24 cellular contexts compared by ENCODE assay signal in genomic region chr2:218722419-218722818, GRCh38. TPM values are rescaled to one million over a fixed set of nuclear protein-coding genes. Genes with fewer than 3 reads are reported as not detected.
DNase-seq lines count a peak whose midpoint lies in the region; ATAC-seq, FAIRE-seq and TF ChIP-seq lines count a peak whose summit lies in the region.
"Had no signal": no experiment of that assay in that cellular context is flagged by ENCODE, and none has a peak within 500 bp of the region (broad histone marks: within the 10 kb centered on the region; RNA-seq: fewer than 3 reads in every experiment).

No MANE protein-coding gene starts in this region.

- H3K36me3 Mint-ChIP-seq in activated naive CD4-positive, alpha-beta T cell treated with anti-CD3 and anti-CD28 coated beads, Interleukin-2, amount 50 U/mL, for 72 hours: peaks cover 6 to 18% of the 10 kb centered on the region in 2 donors
- H3K36me3 Mint-ChIP-seq in activated naive CD4-positive, alpha-beta T cell treated with anti-CD3 and anti-CD28 coated beads, Interleukin-2, amount 10 ng/mL, durations not matched to agents 7 days and 5 days: peaks cover 16% of the 10 kb centered on the region
- H3K36me3 Mint-ChIP-seq in astrocyte (ENCODE audit: low read depth, unreplicated experiment): peaks cover 11% of the 10 kb centered on the region
- peaks cover 3% of the 10 kb centered on the region for H3K36me3 Mint-ChIP-seq in stimulated activated effector memory CD8-positive, alpha-beta T cell treated with anti-CD3 and anti-CD28 coated beads, Interleukin-12 subunit alpha, Interleukin-12 subunit beta, amount 100 ng/mL, for 72 hours

- H3K4me1 Mint-ChIP-seq in activated naive CD4-positive, alpha-beta T cell treated with anti-CD3 and anti-CD28 coated beads, Interleukin-2, amount 10 ng/mL, durations not matched to agents 7 days and 5 days: peaks cover 1% of the 10 kb centered on the region
- H3K4me1 Mint-ChIP-seq in astrocyte (ENCODE audit: low read depth, unreplicated experiment): peaks cover 19% of the 10 kb centered on the region
- peaks cover 36% of the 10 kb centered on the region for H3K4me1 Mint-ChIP-seq in stimulated activated effector memory CD8-positive, alpha-beta T cell treated with anti-CD3 and anti-CD28 coated beads, Interleukin-12 subunit alpha, Interleukin-12 subunit beta, amount 100 ng/mL, for 72 hours

- H3K27ac ChIP-seq in astrocyte (ENCODE audit: low read depth, low read length): no peak overlapping the region
- H3K27ac ChIP-seq: hepatocyte, neutrophil had no signal

- H3K9me3 ChIP-seq in astrocyte (ENCODE audit: insufficient read depth, low read depth, low read length): no peaks in the 10 kb centered on the region
- H3K9me3 ChIP-seq: neutrophil had no signal

- no peak overlapping the region for H3K4me3 ChIP-seq in astrocyte (ENCODE audit: insufficient read depth, low read depth, low read length)
- no peak overlapping the region for H3K4me3 ChIP-seq in fibroblast of villous mesenchyme (ENCODE audit: low read depth, low read length)
- H3K4me3 ChIP-seq: hepatocyte, skin epidermis had no signal

- H3K27me3 Mint-ChIP-seq in activated naive CD4-positive, alpha-beta T cell treated with anti-CD3 and anti-CD28 coated beads, Interleukin-2, amount 10 ng/mL, durations not matched to agents 7 days and 5 days: no peaks in the 10 kb centered on the region
- H3K27me3 Mint-ChIP-seq in astrocyte (ENCODE audit: low read depth, unreplicated experiment): no peaks in the 10 kb centered on the region
- H3K27me3 Mint-ChIP-seq: activated CD4-positive, alpha-beta T cell treated with anti-CD3 and anti-CD28 coated beads, Interleukin-2, amount 10 ng/mL, durations not matched to agents 24 days and 14 days had no signal

- DNase-seq in activated naive CD4-positive, alpha-beta T cell treated with anti-CD3 and anti-CD28 coated beads, Interleukin-2, amount 50 U/mL, for 72 hours (ENCODE audit: low spot score in 2 of 2): no peak
- no peak for DNase-seq in activated naive CD4-positive, alpha-beta T cell treated with anti-CD3 and anti-CD28 coated beads, Interleukin-2, amount 10 ng/mL, durations not matched to agents 7 days and 5 days
- DNase-seq in astrocyte (ENCODE audit: low read depth) (no peak), fibroblast of villous mesenchyme (ENCODE audit: low read depth) (peak; percentile 24), D721Med (ENCODE audit: insufficient read length, low spot score) (no peak), amygdala (lab: John Stamatoyannopoulos, UW) (no peak), OCI-M2 (lab: John Stamatoyannopoulos, UW; ENCODE audit: unreplicated experiment) (no peak)
- no peak for DNase-seq in stimulated activated effector memory CD8-positive, alpha-beta T cell treated with anti-CD3 and anti-CD28 coated beads, Interleukin-12 subunit alpha, Interleukin-12 subunit beta, amount 100 ng/mL, for 72 hours (ENCODE audit: low spot score in 2 of 2)
- DNase-seq: activated CD4-positive, alpha-beta T cell treated with anti-CD3 and anti-CD28 coated beads, Interleukin-2, amount 10 ng/mL, durations not matched to agents 24 days and 14 days; activated naive CD4-positive, alpha-beta T cell treated with anti-CD3 and anti-CD28 coated beads, Interleukin-2, amount 50 U/mL, for 16 hours; activated T-cell treated with anti-CD3 and anti-CD28 coated beads, Interleukin-2, amount 50 U/mL, for 4 hours; aorta; effector CD4-positive, alpha-beta T cell; foreskin melanocyte; left ventricle myocardium superior; NCI-H1694; NCI-H2171 treated with DMSO at 0.1 percent for 48 hours; NCI-H524; SK-N-SH; stimulated activated CD4-positive, alpha-beta T cell treated with anti-CD3 and anti-CD28 coated beads, Interleukin-1b, Interleukin-23, amount 100 ng/mL, for 48 hours had no signal

- CTCF ChIA-PET in activated naive CD4-positive, alpha-beta T cell treated with anti-CD3 and anti-CD28 coated beads, Interleukin-2, amount 10 ng/mL, durations not matched to agents 7 days and 5 days (lab: Charles Lee): interaction anchor here (1.5 to 2.9 kb wide), 2 partner anchors 12 to 125 kb away, joined by 6 to 13 read pairs; partner anchors contain the start of gene TTLL4

- peaks cover 0 to 4% of the 10 kb centered on the region in 2 donors for H3K9me3 Mint-ChIP-seq in activated naive CD4-positive, alpha-beta T cell treated with anti-CD3 and anti-CD28 coated beads, Interleukin-2, amount 50 U/mL, for 72 hours
- H3K9me3 Mint-ChIP-seq in activated naive CD4-positive, alpha-beta T cell treated with anti-CD3 and anti-CD28 coated beads, Interleukin-2, amount 10 ng/mL, durations not matched to agents 7 days and 5 days: peaks cover 10% of the 10 kb centered on the region
- peaks cover 7% of the 10 kb centered on the region for H3K9me3 Mint-ChIP-seq in astrocyte (ENCODE audit: unreplicated experiment)
- H3K9me3 Mint-ChIP-seq in stimulated activated effector memory CD8-positive, alpha-beta T cell treated with anti-CD3 and anti-CD28 coated beads, Interleukin-12 subunit alpha, Interleukin-12 subunit beta, amount 100 ng/mL, for 72 hours: peaks cover 6% of the 10 kb centered on the region
- H3K9me3 Mint-ChIP-seq: activated CD4-positive, alpha-beta T cell treated with anti-CD3 and anti-CD28 coated beads, Interleukin-2, amount 10 ng/mL, durations not matched to agents 24 days and 14 days had no signal

- H3K27ac Mint-ChIP-seq in activated naive CD4-positive, alpha-beta T cell treated with anti-CD3 and anti-CD28 coated beads, Interleukin-2, amount 50 U/mL, for 72 hours: peak overlapping the region; percentile 32 to 50
- no peak overlapping the region for H3K27ac Mint-ChIP-seq in activated naive CD4-positive, alpha-beta T cell treated with anti-CD3 and anti-CD28 coated beads, Interleukin-2, amount 10 ng/mL, durations not matched to agents 7 days and 5 days
- H3K27ac Mint-ChIP-seq in astrocyte (ENCODE audit: unreplicated experiment): peak overlapping the region; percentile 29
- peak overlapping the region; percentile 61 for H3K27ac Mint-ChIP-seq in stimulated activated effector memory CD8-positive, alpha-beta T cell treated with anti-CD3 and anti-CD28 coated beads, Interleukin-12 subunit alpha, Interleukin-12 subunit beta, amount 100 ng/mL, for 72 hours
- H3K27ac Mint-ChIP-seq: activated CD4-positive, alpha-beta T cell treated with anti-CD3 and anti-CD28 coated beads, Interleukin-2, amount 10 ng/mL, durations not matched to agents 24 days and 14 days had no signal

- H3K79me2 ChIP-seq in astrocyte (ENCODE audit: insufficient read depth, low read length): peaks cover 93% of the 10 kb centered on the region

- TF ChIP-seq CTCF in astrocyte (IDR thresholded peaks at IDR 0.05; ENCODE audit: insufficient read depth, low read depth, low read length) (no peak), fibroblast of villous mesenchyme (IDR thresholded peaks at IDR 0.05; ENCODE audit: insufficient read depth, low read depth, low read length) (no peak), D721Med (IDR thresholded peaks at IDR 0.05; ENCODE audit: insufficient read depth, missing control alignments) (no peak)

- peaks cover 18% of the 10 kb centered on the region for H4K20me1 ChIP-seq in astrocyte (ENCODE audit: insufficient read depth, low read length)

- ATAC-seq in activated naive CD4-positive, alpha-beta T cell treated with anti-CD3 and anti-CD28 coated beads, Interleukin-2, amount 50 U/mL, for 72 hours: no peak
- ATAC-seq in stimulated activated effector memory CD8-positive, alpha-beta T cell treated with anti-CD3 and anti-CD28 coated beads, Interleukin-12 subunit alpha, Interleukin-12 subunit beta, amount 100 ng/mL, for 72 hours: no peak
- ATAC-seq: activated T-cell treated with anti-CD3 and anti-CD28 coated beads, Interleukin-2, amount 50 U/mL, for 4 hours; left ventricle myocardium superior had no signal

- no peak overlapping the region for H3K9ac ChIP-seq in astrocyte (ENCODE audit: low read length)
- H3K9ac ChIP-seq: SK-N-SH had no signal

- FAIRE-seq in astrocyte (lab: Jason Lieb, UNC): no peak
- FAIRE-seq in D721Med (lab: Jason Lieb, UNC): no peak
- FAIRE-seq: HTR-8/SVneo had no signal

- no peak overlapping the region for H3K4me3 Mint-ChIP-seq in activated naive CD4-positive, alpha-beta T cell treated with anti-CD3 and anti-CD28 coated beads, Interleukin-2, amount 10 ng/mL, durations not matched to agents 7 days and 5 days
- no peak overlapping the region for H3K4me3 Mint-ChIP-seq in astrocyte (ENCODE audit: unreplicated experiment)
- H3K4me3 Mint-ChIP-seq in stimulated activated effector memory CD8-positive, alpha-beta T cell treated with anti-CD3 and anti-CD28 coated beads, Interleukin-12 subunit alpha, Interleukin-12 subunit beta, amount 100 ng/mL, for 72 hours: no peak overlapping the region
- H3K4me3 Mint-ChIP-seq: activated CD4-positive, alpha-beta T cell treated with anti-CD3 and anti-CD28 coated beads, Interleukin-2, amount 10 ng/mL, durations not matched to agents 24 days and 14 days; activated T-cell treated with anti-CD3 and anti-CD28 coated beads, Interleukin-2, amount 50 U/mL, for 4 hours had no signal

- H3K36me3 ChIP-seq in astrocyte (ENCODE audit: insufficient read depth, low read length): peaks cover 2% of the 10 kb centered on the region
- H3K36me3 ChIP-seq: neutrophil had no signal

- no peaks in the 10 kb centered on the region for H3K4me1 ChIP-seq in astrocyte (ENCODE audit: insufficient read depth, low read length)

- no peaks in the 10 kb centered on the region for H3K27me3 ChIP-seq in astrocyte (ENCODE audit: insufficient read depth, low read length)
- H3K27me3 ChIP-seq: hepatocyte, neutrophil had no signal

- no peak overlapping the region for H3K4me2 ChIP-seq in astrocyte (ENCODE audit: low read length)
- H3K4me2 ChIP-seq: hepatocyte, SK-N-SH had no signal

- H2AFZ ChIP-seq in astrocyte (ENCODE audit: low read depth, low read length): no peak overlapping the region
- H2AFZ ChIP-seq: hepatocyte had no signal

RNA-seq across cellular contexts. Expression of gene TTLL4, which starts 11.8 kb away (rescaled TPM):
- 10 to 100 TPM; 28.2 to 42.2 TPM for total RNA-seq in activated naive CD4-positive, alpha-beta T cell treated with anti-CD3 and anti-CD28 coated beads, Interleukin-2, amount 50 U/mL, for 72 hours
- total RNA-seq in astrocyte (27.4 and 33.8 TPM in 2 replicates), fibroblast of villous mesenchyme (12.6 and 19.9 TPM in 2 replicates)

RNA-seq across cellular contexts. Expression of gene STK36, which starts 50.5 kb away (rescaled TPM):
- 10 to 100 TPM; 16.5 to 22.5 TPM for total RNA-seq in activated naive CD4-positive, alpha-beta T cell treated with anti-CD3 and anti-CD28 coated beads, Interleukin-2, amount 50 U/mL, for 72 hours
- total RNA-seq in astrocyte (42.6 and 46.0 TPM in 2 replicates), fibroblast of villous mesenchyme (23.7 and 23.8 TPM in 2 replicates)

RNA-seq across cellular contexts. Expression of gene RNF25, which starts 50.6 kb away (rescaled TPM):
- 10 to 100 TPM; 12.3 to 22.9 TPM for total RNA-seq in activated naive CD4-positive, alpha-beta T cell treated with anti-CD3 and anti-CD28 coated beads, Interleukin-2, amount 50 U/mL, for 72 hours
- total RNA-seq in astrocyte: 44.7 and 47.3 TPM in 2 replicates
- total RNA-seq in fibroblast of villous mesenchyme: 37.4 and 38.4 TPM in 2 replicates

RNA-seq across cellular contexts. Expression of gene CYP27A1, which starts 59.5 kb away (rescaled TPM):
- under 1 TPM; 0.16 to 0.18 TPM for total RNA-seq in activated naive CD4-positive, alpha-beta T cell treated with anti-CD3 and anti-CD28 coated beads, Interleukin-2, amount 50 U/mL, for 72 hours
- total RNA-seq in astrocyte: 3.9 and 4.3 TPM in 2 replicates
- total RNA-seq in fibroblast of villous mesenchyme: 4.7 and 16.1 TPM in 2 replicates
